32 cellular contexts compared by ENCODE assay signal in genomic region chr22:47987885-47988515, GRCh38.
"Had no signal": no experiment of that assay in that cellular context is flagged by ENCODE, and none has a peak within 500 bp of the region (broad histone marks: within the 10 kb centered on the region; RNA-seq: fewer than 3 reads in every experiment).

No MANE protein-coding gene starts in this region.

- H3K4me1 ChIP-seq: adrenal gland, body of pancreas, breast epithelium had no signal

- H3K4me3 ChIP-seq: adrenal gland, body of pancreas, breast epithelium, PC-9 had no signal

- H3K4me2 ChIP-seq: PC-9 had no signal

- H2AFZ ChIP-seq: PC-9 had no signal

- H3K27me3 ChIP-seq: adrenal gland, body of pancreas had no signal

- H3K27ac ChIP-seq: adrenal gland, body of pancreas, breast epithelium, PC-9, VCaP had no signal

- DNase-seq: activated CD4-positive, alpha-beta T cell treated with anti-CD3 and anti-CD28 coated beads for 1 hour; activated CD4-positive, alpha-beta T cell treated with anti-CD3 and anti-CD28 coated beads for 48 hours; activated CD4-positive, alpha-beta T cell treated with anti-CD3 and anti-CD28 coated beads, Interleukin-2, amount 50 U/mL, for 48 hours; activated CD4-positive, CD25-positive, alpha-beta regulatory T cell; activated CD8-positive, alpha-beta T cell treated with anti-CD3 and anti-CD28 coated beads, Interleukin-2, amount 10 ng/mL, durations not matched to agents 7 days and 5 days; activated gamma-delta T cell; activated naive CD4-positive, alpha-beta T cell treated with Interleukin-2 at 50 U/mL for 16 hours; activated T-cell treated with anti-CD3 and anti-CD28 coated beads, Interleukin-2, amount 50 U/mL, for 24 hours; adrenal gland; body of pancreas; Karpas-422; KBM-7; NCI-H1048; NCI-H1105 treated with DMSO at 0.1 percent for 48 hours; NCI-H1436 treated with DMSO at 0.1 percent for 48 hours; NCI-H1694 treated with DMSO at 0.1 percent for 48 hours; NCI-H2029 treated with DMSO at 0.1 percent for 48 hours; NCI-H2107; NCI-H226; NCI-H524 treated with DMSO at 0.1 percent for 48 hours; PC-9; Right ventricle myocardium superior; SW 1271; T-helper 1 cell; T-helper 2 cell; T-helper 9 cell had no signal

- H3K36me3 ChIP-seq: adrenal gland, breast epithelium had no signal

- H3K9me3 ChIP-seq: adrenal gland had no signal

- FAIRE-seq: astrocyte, RCC 7860 had no signal

- H3K4me3 Mint-ChIP-seq: activated CD8-positive, alpha-beta T cell treated with anti-CD3 and anti-CD28 coated beads, Interleukin-2, amount 10 ng/mL, durations not matched to agents 7 days and 5 days; activated T-cell treated with anti-CD3 and anti-CD28 coated beads, Interleukin-2, amount 50 U/mL, for 24 hours had no signal

- H3K27ac Mint-ChIP-seq: activated CD8-positive, alpha-beta T cell treated with anti-CD3 and anti-CD28 coated beads, Interleukin-2, amount 10 ng/mL, durations not matched to agents 7 days and 5 days; activated naive CD4-positive, alpha-beta T cell treated with anti-CD3 and anti-CD28 coated beads, Interleukin-2, amount 50 U/mL, for 72 hours; activated T-cell treated with anti-CD3 and anti-CD28 coated beads, Interleukin-2, amount 50 U/mL, for 24 hours; activated T-helper 2 cell treated with anti-CD3 and anti-CD28 coated beads, Interferon-gamma antibody, Interleukin-2, Interleukin-4, amounts not matched to agents 10 μg/mL and 5 μg/mL and 100 μg/mL, durations not matched to agents 14 hours and 24 hours and 36 hours had no signal

- ATAC-seq: activated CD8-positive, alpha-beta T cell treated with anti-CD3 and anti-CD28 coated beads, Interleukin-2, amount 10 ng/mL, durations not matched to agents 7 days and 5 days; activated naive CD4-positive, alpha-beta T cell treated with anti-CD3 and anti-CD28 coated beads, Interleukin-2, amount 50 U/mL, for 72 hours; body of pancreas had no signal
